ENCODE assay signal across 1 cellular context in genomic region chr17:79840989-79841286, GRCh38.
TF ChIP-seq lines count a peak whose summit lies in the region.

No MANE protein-coding gene starts in this region.

TF ChIP-seq in GM23338, 12 proteins besides CTCF, POLR2A, EP300 and RAD21 (continued from another document):
- TF ChIP-seq, protein P1, sequence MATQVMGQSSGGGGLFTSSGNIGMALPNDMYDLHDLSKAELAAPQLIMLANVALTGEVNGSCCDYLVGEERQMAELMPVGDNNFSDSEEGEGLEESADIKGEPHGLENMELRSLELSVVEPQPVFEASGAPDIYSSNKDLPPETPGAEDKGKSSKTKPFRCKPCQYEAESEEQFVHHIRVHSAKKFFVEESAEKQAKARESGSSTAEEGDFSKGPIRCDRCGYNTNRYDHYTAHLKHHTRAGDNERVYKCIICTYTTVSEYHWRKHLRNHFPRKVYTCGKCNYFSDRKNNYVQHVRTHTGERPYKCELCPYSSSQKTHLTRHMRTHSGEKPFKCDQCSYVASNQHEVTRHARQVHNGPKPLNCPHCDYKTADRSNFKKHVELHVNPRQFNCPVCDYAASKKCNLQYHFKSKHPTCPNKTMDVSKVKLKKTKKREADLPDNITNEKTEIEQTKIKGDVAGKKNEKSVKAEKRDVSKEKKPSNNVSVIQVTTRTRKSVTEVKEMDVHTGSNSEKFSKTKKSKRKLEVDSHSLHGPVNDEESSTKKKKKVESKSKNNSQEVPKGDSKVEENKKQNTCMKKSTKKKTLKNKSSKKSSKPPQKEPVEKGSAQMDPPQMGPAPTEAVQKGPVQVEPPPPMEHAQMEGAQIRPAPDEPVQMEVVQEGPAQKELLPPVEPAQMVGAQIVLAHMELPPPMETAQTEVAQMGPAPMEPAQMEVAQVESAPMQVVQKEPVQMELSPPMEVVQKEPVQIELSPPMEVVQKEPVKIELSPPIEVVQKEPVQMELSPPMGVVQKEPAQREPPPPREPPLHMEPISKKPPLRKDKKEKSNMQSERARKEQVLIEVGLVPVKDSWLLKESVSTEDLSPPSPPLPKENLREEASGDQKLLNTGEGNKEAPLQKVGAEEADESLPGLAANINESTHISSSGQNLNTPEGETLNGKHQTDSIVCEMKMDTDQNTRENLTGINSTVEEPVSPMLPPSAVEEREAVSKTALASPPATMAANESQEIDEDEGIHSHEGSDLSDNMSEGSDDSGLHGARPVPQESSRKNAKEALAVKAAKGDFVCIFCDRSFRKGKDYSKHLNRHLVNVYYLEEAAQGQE (IDR thresholded peaks at IDR 0.05; ENCODE audit: unreplicated experiment) = no peak
- TF ChIP-seq POLR2AphosphoS5 (IDR thresholded peaks at IDR 0.05; ENCODE audit: low read depth) = no peak
TF ChIP-seq in GM23338: peak in this region for 0.
